1 cellular context compared by ENCODE assay signal in genomic region chr7:5693529-5693928, GRCh38.
TF ChIP-seq lines count a peak whose summit lies in the region.

No MANE protein-coding gene starts in this region.

TF ChIP-seq in K562, 482 proteins besides CTCF, POLR2A, EP300 and RAD21 (continued from another document):
- no peak for TF ChIP-seq MCM5 (IDR thresholded peaks at IDR 0.05; ENCODE audit: low read depth)
- no peak for TF ChIP-seq USF1 (CRISPR knock-in tag; IDR thresholded peaks at IDR 0.05)
- no peak for TF ChIP-seq FOS (IDR thresholded peaks at IDR 0.05; ENCODE audit: extremely low read depth, insufficient read length)
- TF ChIP-seq MYNN (IDR thresholded peaks at IDR 0.05): no peak
- no peak for TF ChIP-seq MYNN (CRISPR knock-in tag; IDR thresholded peaks at IDR 0.05)
- TF ChIP-seq RBM15 (IDR thresholded peaks at IDR 0.05; ENCODE audit: insufficient read depth, low read length): no peak
- TF ChIP-seq ID3 (CRISPR knock-in tag; IDR thresholded peaks at IDR 0.05): no peak
- TF ChIP-seq ID3 (tag; IDR thresholded peaks at IDR 0.05): no peak
- no peak; the same call in 1 of the 2 replicates for TF ChIP-seq JUND (IDR thresholded peaks at IDR 0.05; ENCODE audit: borderline replicate concordance, low read depth, low read length)
- TF ChIP-seq JUND (tag; IDR thresholded peaks at IDR 0.05; ENCODE audit: borderline replicate concordance, low read depth, low read length): no peak
- no peak for TF ChIP-seq STAT6 (CRISPR knock-in tag; IDR thresholded peaks at IDR 0.05)
- no peak for TF ChIP-seq PBX2 (CRISPR knock-in tag; IDR thresholded peaks at IDR 0.05; ENCODE audit: low read depth)
- no peak for TF ChIP-seq PBX2 (tag; conservative IDR thresholded peaks at IDR 0.05; ENCODE audit: low read depth)
- no peak for TF ChIP-seq HMG20A (CRISPR knock-in tag; conservative IDR thresholded peaks at IDR 0.05)
- TF ChIP-seq CEBPB (tag; IDR thresholded peaks at IDR 0.05): peak; percentile 72
- TF ChIP-seq FOXJ2 (tag; IDR thresholded peaks at IDR 0.05): no peak
- no peak for TF ChIP-seq ZBTB8A (IDR thresholded peaks at IDR 0.05; ENCODE audit: partially characterized antibody)
- TF ChIP-seq ELK1 (CRISPR knock-in tag; IDR thresholded peaks at IDR 0.05): no peak
- TF ChIP-seq SPI1 (IDR thresholded peaks at IDR 0.05; ENCODE audit: borderline replicate concordance, low read depth, low read length): peak; percentile 94
- no peak for TF ChIP-seq RBM39 (optimal IDR thresholded peaks at IDR 0.05; ENCODE audit: low read depth, low read length)
- TF ChIP-seq ETV6 (IDR thresholded peaks at IDR 0.05; ENCODE audit: borderline replicate concordance in 1 of 2, low read depth in 2 of 2, low read length in 1 of 2): peak; percentile 81 to 98; a peak in 3 of 4 replicates
- no peak for TF ChIP-seq ETV6 (CRISPR knock-in tag; IDR thresholded peaks at IDR 0.05; ENCODE audit: borderline replicate concordance)
- no peak for TF ChIP-seq ZNF23 (CRISPR knock-in tag; IDR thresholded peaks at IDR 0.05)
- no peak for TF ChIP-seq NEUROD1 (IDR thresholded peaks at IDR 0.05; ENCODE audit: borderline replicate concordance, low read depth, low read length, partially characterized antibody)
- TF ChIP-seq SRF (CRISPR knock-in tag; IDR thresholded peaks at IDR 0.05): peak in 1 of 2 experiments; percentile 92; a peak in 2 of 4 replicates
- TF ChIP-seq THRA (IDR thresholded peaks at IDR 0.05): no peak
- TF ChIP-seq ZNF639 (CRISPR knock-in tag; conservative IDR thresholded peaks at IDR 0.05 in 1 of 2, IDR thresholded peaks at IDR 0.05 in 1 of 2): 0 out of 4 replicates have a peak, but pooled peaks of 1 of the 2 experiments have one; percentile 56
- TF ChIP-seq FOXK1 (CRISPR knock-in tag; IDR thresholded peaks at IDR 0.05; ENCODE audit: borderline replicate concordance): no peak
TF ChIP-seq in K562: peak in this region for 7.
